In the genomic region with DNA sequence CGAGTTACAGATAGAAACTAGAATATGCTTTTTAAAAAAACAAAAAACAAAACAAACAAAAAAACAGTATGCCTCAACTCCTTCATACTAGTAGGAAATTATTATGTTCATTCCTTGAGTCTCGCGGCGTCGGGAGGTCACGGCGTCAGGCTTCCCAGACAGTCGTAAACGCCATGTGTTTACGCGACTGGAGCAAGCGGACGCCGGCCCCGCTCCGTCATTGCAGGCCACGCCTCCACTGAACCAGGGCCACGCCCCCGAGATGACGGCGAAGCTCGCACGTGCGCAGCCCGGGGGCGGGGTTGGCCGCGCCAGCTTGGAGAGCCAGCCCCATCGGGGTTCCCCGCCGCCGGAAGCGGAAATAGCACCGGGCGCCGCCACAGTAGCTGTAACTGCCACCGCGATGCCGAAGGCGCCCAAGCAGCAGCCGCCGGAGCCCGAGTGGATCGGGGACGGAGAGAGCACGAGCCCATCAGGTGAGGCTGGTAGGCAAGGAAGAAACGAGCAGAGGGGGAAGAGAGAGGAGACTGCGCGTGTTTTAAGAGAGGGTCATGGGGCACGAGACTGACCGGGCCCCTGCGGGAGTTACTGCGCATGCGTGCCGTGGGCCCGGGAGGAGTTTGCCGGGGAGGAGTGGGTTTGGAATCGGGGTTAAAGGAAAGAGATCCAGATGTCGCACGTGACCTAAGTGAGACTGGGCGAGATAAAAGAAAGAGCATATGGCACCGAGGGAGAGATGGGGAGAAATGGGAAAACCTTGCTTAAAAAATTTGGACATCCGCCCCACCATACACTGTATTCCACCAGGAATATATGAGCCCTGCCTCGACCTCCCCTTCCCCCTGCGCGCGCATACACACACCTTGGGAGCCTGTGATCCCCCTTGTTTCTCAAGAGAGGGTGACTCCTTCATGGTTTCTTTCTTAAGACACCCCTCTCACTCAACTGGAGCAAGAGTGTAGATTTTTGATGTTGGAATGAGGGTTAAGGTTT, we compare ENCODE assay signal across 8 cellular contexts. TPM values are rescaled to one million over a fixed set of nuclear protein-coding genes. Genes with fewer than 3 reads are reported as not detected.
A peak's percentile ranks its signal among the peaks of the same experiment; 100 is the strongest.
DNase-seq lines count a peak whose midpoint lies in the region; ATAC-seq, FAIRE-seq and TF ChIP-seq lines count a peak whose summit lies in the region.

Gene ABCF1 (plus strand): TSS at position 358 of the 993 bp plus-strand sequence. CDS start 46 bp downstream, at position 404.

- peak within 1 kb of the TSS; percentile 95 for H3K4me3 ChIP-seq in GM12865 (ENCODE audit: low read depth, low read length)
- peak within 1 kb of the TSS; percentile 37 to 79 (median 63) for H3K4me3 ChIP-seq in pancreas
- peak within 1 kb of the TSS; percentile 62 to 73 for H3K4me3 ChIP-seq in tibial artery

- DNase-seq in GM12865 (ENCODE audit: low read depth) (peak; percentile 99), NCI-H1417 treated with DMSO at 0.1 percent for 48 hours (lab: John Stamatoyannopoulos, UW) (peak; percentile 70), SW480 (ENCODE audit: low spot score) (peak; percentile 88), Right ventricle myocardium inferior (ENCODE audit: missing footprints) (peak; percentile 100), pancreas (peak; percentile 97 to 100 (median 100)), tibial artery (peak; percentile 96 to 99)
- DNase-seq in activated naive CD8-positive, alpha-beta T cell treated with anti-CD3 and anti-CD28 coated beads, Interleukin-2, amount 50 U/mL, for 24 hours: peak; percentile 100

- H3K9me3 ChIP-seq in pancreas (no peaks in the 10 kb centered on the region), tibial artery (no peaks in the 10 kb centered on the region)

- H3K4me1 ChIP-seq in pancreas: peaks cover 9 to 23% (median 10%) of the 10 kb centered on the region in 3 donors
- peaks cover 4 to 35% (median 27%) of the 10 kb centered on the region in 4 donors for H3K4me1 ChIP-seq in tibial artery

- H3K27me3 ChIP-seq in pancreas (no peaks in the 10 kb centered on the region), tibial artery (no peaks in the 10 kb centered on the region)

- H3K36me3 ChIP-seq in pancreas: no peaks in the 10 kb centered on the region
- H3K36me3 ChIP-seq in tibial artery: peaks cover 0 to 13% (median under 1%) of the 10 kb centered on the region in 3 donors

- intact Hi-C loops in Right ventricle myocardium inferior (cut with DNase I): loop anchor here (2.0 to 5.0 kb wide), 2 partner anchors 15 to 41 kb away; partner anchors contain the start of genes GNL1 and PRR3
- intact Hi-C loops in pancreas (cut with DNase I): no loop called here
- intact Hi-C loops in tibial artery (cut with DNase I; ENCODE audit: low total_unique reads): no loop called here

- no peaks in the 10 kb centered on the region for H3K27me3 Mint-ChIP-seq in activated naive CD8-positive, alpha-beta T cell treated with anti-CD3 and anti-CD28 coated beads, Interleukin-2, amount 50 U/mL, for 24 hours

- TF ChIP-seq CTCF in GM12865 (IDR thresholded peaks at IDR 0.05; ENCODE audit: insufficient read depth, low read depth, low read length, missing control alignments): no peak
- TF ChIP-seq CTCF in pancreas (IDR thresholded peaks at IDR 0.05): no peak
- TF ChIP-seq CTCF in tibial artery (IDR thresholded peaks at IDR 0.05): no peak

- peak; percentile 51 for FAIRE-seq in pancreas (lab: Jason Lieb, UNC)

- no peaks in the 10 kb centered on the region for H3K9me3 Mint-ChIP-seq in activated naive CD8-positive, alpha-beta T cell treated with anti-CD3 and anti-CD28 coated beads, Interleukin-2, amount 50 U/mL, for 24 hours

- ATAC-seq in HG02763 (IDR thresholded peaks at IDR 0.05; ENCODE audit: unreplicated experiment) (peak; percentile 94), Right ventricle myocardium inferior (peak; percentile 99), pancreas (peak; percentile 96 to 99 (median 98))
- peak; percentile 86 for ATAC-seq in activated naive CD8-positive, alpha-beta T cell treated with anti-CD3 and anti-CD28 coated beads, Interleukin-2, amount 50 U/mL, for 24 hours

- WGBS in pancreas, 2 donors: 0% methylated on average over 65 to 67 of the region's 67 CpGs

- peak within 1 kb of the TSS; percentile 98 for H3K27ac Mint-ChIP-seq in activated naive CD8-positive, alpha-beta T cell treated with anti-CD3 and anti-CD28 coated beads, Interleukin-2, amount 50 U/mL, for 24 hours

- H3K4me3 Mint-ChIP-seq in activated naive CD8-positive, alpha-beta T cell treated with anti-CD3 and anti-CD28 coated beads, Interleukin-2, amount 50 U/mL, for 24 hours: peak within 1 kb of the TSS; percentile 91

- H3K4me1 Mint-ChIP-seq in activated naive CD8-positive, alpha-beta T cell treated with anti-CD3 and anti-CD28 coated beads, Interleukin-2, amount 50 U/mL, for 24 hours: peaks cover 71% of the 10 kb centered on the region

- H3K27ac ChIP-seq in pancreas (peak within 1 kb of the TSS; percentile 62 to 86 (median 72)), tibial artery (peak within 1 kb of the TSS; percentile 83 to 87)

- H3K36me3 Mint-ChIP-seq in activated naive CD8-positive, alpha-beta T cell treated with anti-CD3 and anti-CD28 coated beads, Interleukin-2, amount 50 U/mL, for 24 hours (ENCODE audit: low read depth): peaks cover 28% of the 10 kb centered on the region

RNA-seq across cellular contexts. Expression of gene ABCF1, which starts in this region (rescaled TPM):
- total RNA-seq in Right ventricle myocardium inferior: 39.5 TPM
- 10 to 100 TPM; 17.4 to 30.7 (median 24.9) TPM for total RNA-seq in pancreas
- 10 to 100 TPM; 21.6 to 24.9 TPM for polyA plus RNA-seq in pancreas

Comparison
In these comparisons a context has a peak if more than half of its experiments do, and no peak if none do; other contexts are left out.
1. Peak in every context shown above with its lines: DNase-seq, ATAC-seq, H3K4me3 ChIP-seq and H3K27ac ChIP-seq.